In the genomic region with DNA sequence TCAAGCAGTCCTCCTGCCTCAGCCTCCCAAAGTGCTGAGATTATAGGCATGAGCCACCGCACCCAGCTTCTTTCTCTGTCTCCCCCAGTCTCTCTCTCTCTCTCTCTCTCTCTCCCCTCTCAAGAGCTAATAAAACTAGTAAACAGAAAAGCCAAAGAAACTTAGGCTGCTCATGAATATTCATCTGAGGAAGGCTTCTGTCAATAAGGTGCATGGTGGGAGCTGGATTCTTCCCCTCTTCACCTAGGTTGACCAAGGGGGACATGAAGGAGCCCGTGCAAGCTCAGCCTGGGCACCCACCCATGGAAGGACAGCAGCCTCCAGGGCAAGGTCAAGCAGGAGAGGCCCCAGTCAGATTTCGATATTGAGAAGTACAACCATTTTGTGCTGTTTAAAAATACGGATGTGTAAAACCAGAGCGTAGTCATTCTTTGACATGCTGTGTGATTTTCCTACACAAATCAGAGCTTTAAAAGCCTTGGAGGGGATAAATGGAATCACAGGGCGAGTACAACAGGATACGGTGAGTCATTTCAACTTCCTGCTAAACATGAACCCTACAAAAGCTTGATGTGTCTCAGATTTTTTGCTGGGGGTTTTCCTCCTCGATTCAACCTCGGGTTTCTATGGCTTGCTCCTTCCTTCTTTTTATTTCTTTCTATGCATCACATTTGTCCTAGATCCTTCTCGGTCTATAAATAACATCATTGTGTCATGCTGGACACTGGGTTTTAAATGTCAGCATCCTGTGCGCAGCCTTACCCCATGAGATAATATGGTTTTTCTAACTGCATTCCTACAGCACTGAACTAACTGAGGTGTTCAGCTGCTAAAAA, we compare ENCODE assay signal across 8 cellular contexts.
DNase-seq lines count a peak whose midpoint lies in the region; ATAC-seq and TF ChIP-seq lines count a peak whose summit lies in the region.

No MANE protein-coding gene starts in this region.

- no peaks in the 10 kb centered on the region for H3K9me3 ChIP-seq in SJCRH30 (replicated peaks)
- no peaks in the 10 kb centered on the region for H3K9me3 ChIP-seq in effector memory CD4-positive, alpha-beta T cell (ENCODE audit: control insufficient read depth, low read length)
- H3K9me3 ChIP-seq in neutrophil = no peaks in the 10 kb centered on the region

- peaks cover 15% of the 10 kb centered on the region for H3K4me1 ChIP-seq in SJCRH30
- peaks cover 5% of the 10 kb centered on the region for H3K4me1 ChIP-seq in effector memory CD4-positive, alpha-beta T cell (ENCODE audit: control insufficient read depth, insufficient read depth, low read length, poor library complexity, severe bottlenecking)
- H3K4me1 ChIP-seq in neutrophil (ENCODE audit: control insufficient read depth in 1 of 2, insufficient read depth in 1 of 2, low read depth in 1 of 2, low read length in 1 of 2) = peaks cover 34 to 52% of the 10 kb centered on the region in 2 experiments

- ATAC-seq in HG02884 (IDR thresholded peaks at IDR 0.05; ENCODE audit: unreplicated experiment) = peak; percentile 66

- no peaks in the 10 kb centered on the region for H3K36me3 ChIP-seq in SJCRH30
- no peaks in the 10 kb centered on the region for H3K36me3 ChIP-seq in effector memory CD4-positive, alpha-beta T cell (ENCODE audit: control insufficient read depth, insufficient read depth, low read length)
- H3K36me3 ChIP-seq in neutrophil = no peaks in the 10 kb centered on the region

- DNase-seq in activated naive CD4-positive, alpha-beta T cell treated with Interleukin-2 at 50 U/mL for 16 hours = peak; percentile 16
- no peak for DNase-seq in activated naive CD4-positive, alpha-beta T cell (lab: John Stamatoyannopoulos, UW)
- DNase-seq in SJCRH30 (peak; percentile 30 to 70), HEK293T (ENCODE audit: extremely low spot score) (no peak), retina (no peak)
- no peak for DNase-seq in effector memory CD4-positive, alpha-beta T cell

- H3K4me3 ChIP-seq in SJCRH30 (peak overlapping the region; percentile 27; the same call in 1 of the 2 replicates), neutrophil (ENCODE audit: low read depth in 1 of 2, low read length in 1 of 2) (peak overlapping the region in 1 of 2 experiments; percentile 23)
- H3K4me3 ChIP-seq in effector memory CD4-positive, alpha-beta T cell (ENCODE audit: insufficient read depth, low read depth, low read length, poor library complexity, severe bottlenecking) = peak overlapping the region; percentile 5

- CTCF ChIA-PET in HEK293T (lab: Yijun Ruan, JAX) = no interaction called here

- POLR2A ChIA-PET in HEK293T (lab: Yijun Ruan, JAX) = no interaction called here

- H3K27ac ChIP-seq in SJCRH30 (peak overlapping the region; percentile 90), neutrophil (peak overlapping the region; percentile 70)
- no peak overlapping the region for H3K27ac ChIP-seq in effector memory CD4-positive, alpha-beta T cell (ENCODE audit: insufficient read depth, low read length, poor library complexity, severe bottlenecking)

- TF ChIP-seq CTCF in neutrophil (IDR thresholded peaks at IDR 0.05) = peak; percentile 33

- H3K27me3 ChIP-seq in SJCRH30 = no peaks in the 10 kb centered on the region
- H3K27me3 ChIP-seq in effector memory CD4-positive, alpha-beta T cell (replicated peaks; ENCODE audit: control insufficient read depth, insufficient read depth, low read length, poor library complexity, severe bottlenecking) = no peaks in the 10 kb centered on the region
- no peaks in the 10 kb centered on the region for H3K27me3 ChIP-seq in neutrophil

TF ChIP-seq in HEK293T, 16 proteins besides CTCF, POLR2A, EP300 and RAD21:
- no peak for TF ChIP-seq FOXA1 (IDR thresholded peaks at IDR 0.05)
- TF ChIP-seq FOXK2 (IDR thresholded peaks at IDR 0.05) = no peak
- no peak for TF ChIP-seq FOXM1 (IDR thresholded peaks at IDR 0.05; ENCODE audit: borderline replicate concordance)
- no peak for TF ChIP-seq LEF1 (IDR thresholded peaks at IDR 0.05; ENCODE audit: borderline replicate concordance)
- no peak for TF ChIP-seq SP1 (IDR thresholded peaks at IDR 0.05)
- no peak for TF ChIP-seq PKNOX1 (IDR thresholded peaks at IDR 0.05)
- TF ChIP-seq ELF4 (IDR thresholded peaks at IDR 0.05) = no peak
- no peak for TF ChIP-seq CTBP1 (IDR thresholded peaks at IDR 0.05; ENCODE audit: borderline replicate concordance)
- no peak for TF ChIP-seq SUZ12 (IDR thresholded peaks at IDR 0.05)
- TF ChIP-seq ZNF384 (IDR thresholded peaks at IDR 0.05) = no peak
- no peak for TF ChIP-seq ARNT (IDR thresholded peaks at IDR 0.05)
- TF ChIP-seq TARDBP (IDR thresholded peaks at IDR 0.05) = no peak
- no peak for TF ChIP-seq L3MBTL2 (conservative IDR thresholded peaks at IDR 0.05)
- no peak for TF ChIP-seq NFRKB (IDR thresholded peaks at IDR 0.05)

Comparison
In these comparisons a context has a peak if more than half of its experiments do, and no peak if none do; other contexts are left out.
1. DNase-seq: peak in activated naive CD4-positive, alpha-beta T cell treated with Interleukin-2 at 50 U/mL for 16 hours (single experiment) and SJCRH30 (2 of 2); none in activated naive CD4-positive, alpha-beta T cell (0 of 4), effector memory CD4-positive, alpha-beta T cell (0 of 3), HEK293T (single experiment) and retina (single experiment).